Comparison of ENCODE assay signal across 20 cellular contexts in the genomic region with DNA sequence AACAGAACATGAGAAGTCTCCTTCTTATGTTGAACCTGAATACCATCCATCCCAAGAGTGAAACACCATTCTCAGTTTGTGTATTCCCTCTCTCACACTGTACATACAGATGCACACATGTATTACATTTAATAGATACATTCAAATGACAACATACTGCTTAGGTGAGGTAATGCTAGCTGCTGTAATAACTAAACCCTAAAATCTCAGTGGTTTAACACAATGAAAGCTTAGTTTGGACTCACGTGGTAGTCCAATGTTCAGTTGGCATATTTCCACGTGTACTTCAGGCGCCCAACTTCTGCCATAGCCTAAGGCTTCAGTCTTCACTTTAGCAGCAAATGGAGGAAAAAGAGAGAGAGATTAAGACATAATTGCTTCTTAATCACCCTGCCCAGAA.
"Had no signal": no experiment of that assay in that cellular context is flagged by ENCODE, and none has a peak within 500 bp of the region (broad histone marks: within the 10 kb centered on the region; RNA-seq: fewer than 3 reads in every experiment).

No MANE protein-coding gene starts in this region.

- H3K4me2 ChIP-seq: hepatocyte had no signal

- H3K9me3 ChIP-seq: colonic mucosa had no signal

- H3K4me3 ChIP-seq: colonic mucosa, esophagus muscularis mucosa, gastroesophageal sphincter, heart left ventricle, hepatocyte, left lung, lower lobe of right lung, mucosa of descending colon had no signal

- H3K27ac ChIP-seq: colonic mucosa, esophagus muscularis mucosa, foreskin keratinocyte, gastroesophageal sphincter, heart left ventricle, hepatocyte, left lung, lower lobe of right lung had no signal

- H3K36me3 ChIP-seq: colonic mucosa, esophagus muscularis mucosa, gastroesophageal sphincter, heart left ventricle, left lung, lower lobe of right lung had no signal

- FAIRE-seq: endothelial cell of umbilical vein, frontal cortex, kidney had no signal

- H3K27me3 ChIP-seq: colonic mucosa, esophagus muscularis mucosa, foreskin keratinocyte, gastroesophageal sphincter, heart left ventricle, hepatocyte, left lung had no signal

- DNase-seq: colonic mucosa; cortex of kidney; effector memory CD4-positive, alpha-beta T cell; foreskin keratinocyte; heart left ventricle; hypothalamus; immature natural killer cell; islet precursor cell; kidney; kidney glomerular epithelial cell; left lung; left ventricle myocardium superior; lower lobe of right lung; mesenchymal stem cell; mucosa of descending colon had no signal

- H2AFZ ChIP-seq: hepatocyte had no signal

- H3K4me1 ChIP-seq: colonic mucosa, esophagus muscularis mucosa, foreskin keratinocyte, gastroesophageal sphincter, heart left ventricle, left lung, lower lobe of right lung had no signal

- ATAC-seq: foreskin keratinocyte, gastroesophageal sphincter, heart left ventricle, left lung, left ventricle myocardium superior, lower lobe of right lung, mucosa of descending colon had no signal

- H3K79me2 ChIP-seq: hepatocyte had no signal
